ENCODE assay signal across 9 cellular contexts in genomic region chr2:236309669-236310029, GRCh38. TPM values are rescaled to one million over a fixed set of nuclear protein-coding genes. Genes with fewer than 3 reads are reported as not detected.
A peak's percentile ranks its signal among the peaks of the same experiment; 100 is the strongest.
DNase-seq lines count a peak whose midpoint lies in the region; ATAC-seq, FAIRE-seq and TF ChIP-seq lines count a peak whose summit lies in the region.
"Had no signal": no experiment of that assay in that cellular context is flagged by ENCODE, and none has a peak within 500 bp of the region (broad histone marks: within the 10 kb centered on the region; RNA-seq: fewer than 3 reads in every experiment).

No MANE protein-coding gene starts in this region.

- no peaks in the 10 kb centered on the region for H3K36me3 ChIP-seq in HEK293 (ENCODE audit: control insufficient read depth in 2 of 2, insufficient read depth in 1 of 2, low read length in 2 of 2)
- H3K36me3 ChIP-seq in right lobe of liver: no peaks in the 10 kb centered on the region

- DNase-seq in D721Med (ENCODE audit: insufficient read length, low spot score) (peak; percentile 31), WTC11 (ENCODE audit: low spot score) (peak; percentile 71), right lobe of liver (no peak), NCI-H128 (lab: John Stamatoyannopoulos, UW; ENCODE audit: unreplicated experiment) (no peak), GM19240 (ENCODE audit: insufficient read length, low spot score) (no peak), GF-D8 (lab: John Stamatoyannopoulos, UW) (no peak)
- DNase-seq: activated naive CD8-positive, alpha-beta T cell treated with anti-CD3 and anti-CD28 coated beads, Interleukin-2, amount 10 ng/mL, durations not matched to agents 7 days and 5 days had no signal

- TF ChIP-seq CTCF in D721Med (IDR thresholded peaks at IDR 0.05; ENCODE audit: insufficient read depth, missing control alignments) (peak; percentile 19), HEK293 (tag by site-specific recombination; IDR thresholded peaks at IDR 0.05) (no peak; the same call in 1 of the 2 replicates), WTC11 (IDR thresholded peaks at IDR 0.05) (peak; percentile 61), right lobe of liver (IDR thresholded peaks at IDR 0.05) (peak; percentile 24 to 50 (median 38))

- peaks cover 26% of the 10 kb centered on the region for H3K4me1 Mint-ChIP-seq in WTC11
- H3K4me1 Mint-ChIP-seq: activated naive CD8-positive, alpha-beta T cell treated with anti-CD3 and anti-CD28 coated beads, Interleukin-2, amount 10 ng/mL, durations not matched to agents 7 days and 5 days had no signal

- H3K27me3 ChIP-seq in right lobe of liver: no peaks in the 10 kb centered on the region

- H3K4me3 ChIP-seq in HEK293 (ENCODE audit: low read depth, low read length): no peak overlapping the region
- no peak overlapping the region for H3K4me3 ChIP-seq in right lobe of liver

- H3K27ac Mint-ChIP-seq in WTC11: no peak overlapping the region
- H3K27ac Mint-ChIP-seq: activated naive CD8-positive, alpha-beta T cell treated with anti-CD3 and anti-CD28 coated beads, Interleukin-2, amount 10 ng/mL, durations not matched to agents 7 days and 5 days had no signal

- POLR2A ChIA-PET in HEK293 (lab: Yijun Ruan, JAX) (no interaction called here), WTC11 (lab: Charles Lee) (no interaction called here)

- ATAC-seq in WTC11: peak; percentile 86
- ATAC-seq in right lobe of liver: peak in 3 of 4 donors; percentile 29 to 38 (median 37)
- no peak for ATAC-seq in HG02623 (IDR thresholded peaks at IDR 0.05; ENCODE audit: unreplicated experiment)

- no peak overlapping the region for H3K4me3 Mint-ChIP-seq in WTC11
- H3K4me3 Mint-ChIP-seq: activated naive CD8-positive, alpha-beta T cell treated with anti-CD3 and anti-CD28 coated beads, Interleukin-2, amount 10 ng/mL, durations not matched to agents 7 days and 5 days had no signal

- peaks cover 10% of the 10 kb centered on the region; the same call in 1 of the 2 replicates for H3K9me3 Mint-ChIP-seq in WTC11
- H3K9me3 Mint-ChIP-seq: activated naive CD8-positive, alpha-beta T cell treated with anti-CD3 and anti-CD28 coated beads, Interleukin-2, amount 10 ng/mL, durations not matched to agents 7 days and 5 days had no signal

- no peaks in the 10 kb centered on the region for H3K27me3 Mint-ChIP-seq in WTC11 (ENCODE audit: low read depth)

- WGBS in right lobe of liver (ENCODE audit: insufficient coverage, low coverage, low lambda C conversion rate, missing lambda C conversion rate): 31% methylated on average over 8 of the region's 9 CpGs

- no peak for FAIRE-seq in D721Med (lab: Jason Lieb, UNC)

- TF ChIP-seq POLR2A in right lobe of liver (IDR thresholded peaks at IDR 0.05): no peak

- no peaks in the 10 kb centered on the region; the same call in 1 of the 2 replicates for H3K36me3 Mint-ChIP-seq in WTC11
- H3K36me3 Mint-ChIP-seq: activated naive CD8-positive, alpha-beta T cell treated with anti-CD3 and anti-CD28 coated beads, Interleukin-2, amount 10 ng/mL, durations not matched to agents 7 days and 5 days had no signal

- H3K9me3 ChIP-seq in HEK293 (ENCODE audit: control insufficient read depth, insufficient read depth, low read depth, low read length): no peaks in the 10 kb centered on the region
- H3K9me3 ChIP-seq in right lobe of liver: no peaks in the 10 kb centered on the region

- H3K27ac ChIP-seq in HEK293 (ENCODE audit: extremely low read depth, low read depth, low read length) (no peak overlapping the region), right lobe of liver (no peak overlapping the region)

- no peaks in the 10 kb centered on the region for H3K4me1 ChIP-seq in HEK293 (ENCODE audit: control insufficient read depth, insufficient read depth, low read length)
- H3K4me1 ChIP-seq in right lobe of liver: no peaks in the 10 kb centered on the region

- CTCF ChIA-PET in HEK293 (lab: Yijun Ruan, JAX) (interaction anchor here (0.6 to 3.2 kb wide), 31 partner anchors 8 to 1203 kb away, joined by 3 to 19 read pairs (median 4); no protein-coding TSS in a partner anchor), WTC11 (lab: Charles Lee) (interaction anchor here (0.6 to 1.4 kb wide), 17 partner anchors 8 to 776 kb away, joined by 3 to 10 read pairs (median 4); partner anchors contain the start of genes ACKR3 and COPS8)

- intact Hi-C loops in right lobe of liver (cut with DNase I): no loop called here

TF ChIP-seq in HEK293, 187 proteins besides CTCF, POLR2A, EP300 and RAD21:
- TF ChIP-seq ZNF138 (tag by site-specific recombination; IDR thresholded peaks at IDR 0.05; ENCODE audit: borderline replicate concordance) (no peak), ZNF654 (tag by site-specific recombination; IDR thresholded peaks at IDR 0.05; ENCODE audit: low read depth) (peak; percentile 18; the same call in 1 of the 2 replicates), TCF7L2 (IDR thresholded peaks at IDR 0.05; ENCODE audit: borderline replicate concordance, low read depth, low read length) (no peak), ZNF621 (tag by site-specific recombination; IDR thresholded peaks at IDR 0.05) (no peak)

TF ChIP-seq in WTC11, 78 proteins besides CTCF, POLR2A, EP300 and RAD21:
- TF ChIP-seq, protein P1, sequence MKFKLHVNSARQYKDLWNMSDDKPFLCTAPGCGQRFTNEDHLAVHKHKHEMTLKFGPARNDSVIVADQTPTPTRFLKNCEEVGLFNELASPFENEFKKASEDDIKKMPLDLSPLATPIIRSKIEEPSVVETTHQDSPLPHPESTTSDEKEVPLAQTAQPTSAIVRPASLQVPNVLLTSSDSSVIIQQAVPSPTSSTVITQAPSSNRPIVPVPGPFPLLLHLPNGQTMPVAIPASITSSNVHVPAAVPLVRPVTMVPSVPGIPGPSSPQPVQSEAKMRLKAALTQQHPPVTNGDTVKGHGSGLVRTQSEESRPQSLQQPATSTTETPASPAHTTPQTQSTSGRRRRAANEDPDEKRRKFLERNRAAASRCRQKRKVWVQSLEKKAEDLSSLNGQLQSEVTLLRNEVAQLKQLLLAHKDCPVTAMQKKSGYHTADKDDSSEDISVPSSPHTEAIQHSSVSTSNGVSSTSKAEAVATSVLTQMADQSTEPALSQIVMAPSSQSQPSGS (CRISPR knock-in tag; IDR thresholded peaks at IDR 0.05; ENCODE audit: borderline replicate concordance, low read depth): no peak
- peak; percentile 90; the same call in 1 of the 2 replicates for TF ChIP-seq ZNF263 (CRISPR knock-in tag; IDR thresholded peaks at IDR 0.05; ENCODE audit: low read depth)

RNA-seq across cellular contexts. Expression of gene ASB18, which starts 45.4 kb away (rescaled TPM):
- total RNA-seq in WTC11 (2021) (not detected in 3 replicates), right lobe of liver (not detected)
- total RNA-seq: activated naive CD8-positive, alpha-beta T cell treated with anti-CD3 and anti-CD28 coated beads, Interleukin-2, amount 10 ng/mL, durations not matched to agents 7 days and 5 days had no signal

Comparison
In these comparisons a context has a peak if more than half of its experiments do, and no peak if none do; other contexts are left out.
1. DNase-seq: peak in D721Med (single experiment) and WTC11 (single experiment); none in right lobe of liver (0 of 3), NCI-H128 (single experiment), GM19240 (single experiment) and GF-D8 (single experiment).